In the genomic region with DNA sequence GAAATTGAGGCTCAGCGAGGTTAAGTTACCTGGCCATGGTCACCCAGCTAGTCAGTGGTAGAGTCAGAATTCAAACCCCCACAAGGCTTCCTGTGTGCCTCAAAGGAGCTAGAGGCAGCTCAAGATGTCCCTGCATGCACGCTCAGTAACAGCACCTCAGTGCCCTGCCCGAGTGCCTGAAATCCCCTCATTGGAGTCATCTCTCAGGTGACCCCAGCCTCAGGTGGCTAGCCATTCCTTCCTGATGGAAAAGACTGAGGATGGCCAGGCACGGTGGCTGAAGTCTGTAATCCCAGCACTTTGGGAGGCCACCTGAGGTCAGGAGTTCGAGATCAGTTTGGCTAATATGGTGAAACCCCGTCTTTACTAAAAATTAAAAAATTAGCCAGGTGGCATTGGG, we compare ENCODE assay signal across 16 cellular contexts. TPM values are rescaled to one million over a fixed set of nuclear protein-coding genes. Genes with fewer than 3 reads are reported as not detected.
DNase-seq lines count a peak whose midpoint lies in the region; ATAC-seq, FAIRE-seq and TF ChIP-seq lines count a peak whose summit lies in the region.
"Had no signal": no experiment of that assay in that cellular context is flagged by ENCODE, and none has a peak within 500 bp of the region (broad histone marks: within the 10 kb centered on the region; RNA-seq: fewer than 3 reads in every experiment).

No MANE protein-coding gene starts in this region.

- in situ Hi-C loops in GM13976 (cut with MboI; ENCODE audit: low sequenced_read_pairs, unreplicated experiment), result no loop called here

- H3K27me3 ChIP-seq in astrocyte (ENCODE audit: insufficient read depth, low read length) (no peaks in the 10 kb centered on the region), right lobe of liver (no peaks in the 10 kb centered on the region), spleen (replicated peaks in 1 of 7) (no peaks in the 10 kb centered on the region)
- H3K27me3 ChIP-seq in naive thymus-derived CD4-positive, alpha-beta T cell (ENCODE audit: control insufficient read depth in 2 of 2, insufficient read depth in 2 of 2, low read length in 2 of 2), result no peaks in the 10 kb centered on the region

- H3K9me3 ChIP-seq in astrocyte (ENCODE audit: insufficient read depth, low read depth, low read length) (no peaks in the 10 kb centered on the region), right lobe of liver (no peaks in the 10 kb centered on the region), spleen (no peaks in the 10 kb centered on the region)
- H3K9me3 ChIP-seq in naive thymus-derived CD4-positive, alpha-beta T cell (ENCODE audit: control insufficient read depth in 2 of 3, low read length in 3 of 3), result no peaks in the 10 kb centered on the region
- H3K9me3 ChIP-seq: thoracic aorta had no signal

- ATAC-seq in right lobe of liver, result no peak
- ATAC-seq in GM18505 (IDR thresholded peaks at IDR 0.05; ENCODE audit: unreplicated experiment), result no peak
- ATAC-seq in naive thymus-derived CD4-positive, alpha-beta T cell, result no peak

- H3K27me3 Mint-ChIP-seq in astrocyte (ENCODE audit: low read depth, unreplicated experiment), result no peaks in the 10 kb centered on the region
- no peaks in the 10 kb centered on the region for H3K27me3 Mint-ChIP-seq in naive thymus-derived CD4-positive, alpha-beta T cell
- H3K27me3 Mint-ChIP-seq: activated naive CD4-positive, alpha-beta T cell treated with anti-CD3 and anti-CD28 coated beads, Interleukin-2, amount 50 U/mL, for 24 hours had no signal

- no peaks in the 10 kb centered on the region for H3K36me3 Mint-ChIP-seq in astrocyte (ENCODE audit: low read depth, unreplicated experiment)
- no peaks in the 10 kb centered on the region for H3K36me3 Mint-ChIP-seq in naive thymus-derived CD4-positive, alpha-beta T cell
- H3K36me3 Mint-ChIP-seq: activated naive CD4-positive, alpha-beta T cell treated with anti-CD3 and anti-CD28 coated beads, Interleukin-2, amount 50 U/mL, for 24 hours had no signal

- H3K79me2 ChIP-seq in astrocyte (ENCODE audit: insufficient read depth, low read length), result no peaks in the 10 kb centered on the region

- CTCF ChIA-PET in naive thymus-derived CD4-positive, alpha-beta T cell (lab: Charles Lee), result no interaction called here

- POLR2A ChIA-PET in naive thymus-derived CD4-positive, alpha-beta T cell (lab: Charles Lee), result no interaction called here

- H3K27ac Mint-ChIP-seq in astrocyte (ENCODE audit: unreplicated experiment), result peak overlapping the region; percentile 84
- no peak overlapping the region for H3K27ac Mint-ChIP-seq in naive thymus-derived CD4-positive, alpha-beta T cell
- H3K27ac Mint-ChIP-seq: activated B cell treated with CpG ODN at 0.5 μM for 24 hours; activated naive CD4-positive, alpha-beta T cell treated with anti-CD3 and anti-CD28 coated beads, Interleukin-2, amount 50 U/mL, for 24 hours had no signal

- peak overlapping the region; percentile 90 for H3K9ac ChIP-seq in astrocyte (ENCODE audit: low read length)

- H2AFZ ChIP-seq in astrocyte (ENCODE audit: low read depth, low read length), result no peak overlapping the region

- no peaks in the 10 kb centered on the region for H4K20me1 ChIP-seq in astrocyte (ENCODE audit: insufficient read depth, low read length)

- H3K27ac ChIP-seq in astrocyte (ENCODE audit: low read depth, low read length), result peak overlapping the region; percentile 100
- peak overlapping the region in 2 of 3 donors; percentile 47 to 73 for H3K27ac ChIP-seq in right lobe of liver
- peak overlapping the region; percentile 22 to 78 (median 72) for H3K27ac ChIP-seq in spleen
- no peak overlapping the region for H3K27ac ChIP-seq in naive thymus-derived CD4-positive, alpha-beta T cell (ENCODE audit: low read depth, low read length)

- H3K4me1 Mint-ChIP-seq in astrocyte (ENCODE audit: low read depth, unreplicated experiment), result peaks cover 64% of the 10 kb centered on the region
- peaks cover 8 to 48% (median 10%) of the 10 kb centered on the region in 7 donors for H3K4me1 Mint-ChIP-seq in naive thymus-derived CD4-positive, alpha-beta T cell
- H3K4me1 Mint-ChIP-seq: activated B cell treated with CpG ODN at 0.5 μM for 24 hours had no signal

- H3K4me1 ChIP-seq in astrocyte (ENCODE audit: insufficient read depth, low read length) (peaks cover 81% of the 10 kb centered on the region), right lobe of liver (peaks cover 0 to 5% (median 1%) of the 10 kb centered on the region in 4 donors), spleen (peaks cover 19 to 79% (median 47%) of the 10 kb centered on the region in 6 donors)
- H3K4me1 ChIP-seq in naive thymus-derived CD4-positive, alpha-beta T cell (ENCODE audit: control insufficient read depth in 2 of 2, insufficient read depth in 2 of 2, low read length in 2 of 2), result no peaks in the 10 kb centered on the region

- intact Hi-C loops in right lobe of liver (cut with DNase I) (no loop called here), spleen (cut with DNase I; ENCODE audit: low total_unique reads) (no loop called here)
- intact Hi-C loops in naive thymus-derived CD4-positive, alpha-beta T cell (cut with micrococcal nuclease), result no loop called here

- no peak overlapping the region for H3K4me2 ChIP-seq in astrocyte (ENCODE audit: low read length)

- H3K9me3 Mint-ChIP-seq in astrocyte (ENCODE audit: unreplicated experiment), result no peaks in the 10 kb centered on the region
- H3K9me3 Mint-ChIP-seq in naive thymus-derived CD4-positive, alpha-beta T cell, result peaks cover 0 to 1% (median 0%) of the 10 kb centered on the region in 11 donors
- H3K9me3 Mint-ChIP-seq: activated B cell treated with CpG ODN at 0.5 μM for 24 hours; activated naive CD4-positive, alpha-beta T cell treated with anti-CD3 and anti-CD28 coated beads, Interleukin-2, amount 50 U/mL, for 24 hours had no signal

- TF ChIP-seq POLR2A in right lobe of liver (IDR thresholded peaks at IDR 0.05), result no peak
- no peak for TF ChIP-seq POLR2A in spleen (IDR thresholded peaks at IDR 0.05)
- TF ChIP-seq POLR2A in GM18505 (IDR thresholded peaks at IDR 0.05; ENCODE audit: borderline replicate concordance, extremely low read depth, insufficient read depth, insufficient read length), result no peak

- no CpG with 5 or more reads among the region's 6 CpGs for WGBS in right lobe of liver (ENCODE audit: insufficient coverage, low coverage, low lambda C conversion rate, missing lambda C conversion rate)
- WGBS in spleen, 5 donors, result 80 to 96% (median 94%) methylated on average over 6 of the region's 6 CpGs

- no peak for TF ChIP-seq CTCF in GM13976 (IDR thresholded peaks at IDR 0.05; ENCODE audit: borderline replicate concordance, control extremely low read depth, extremely low read depth, insufficient read depth, missing control alignments)
- TF ChIP-seq CTCF in astrocyte (IDR thresholded peaks at IDR 0.05; ENCODE audit: insufficient read depth, low read depth, low read length), result no peak
- TF ChIP-seq CTCF in right lobe of liver (IDR thresholded peaks at IDR 0.05), result no peak
- TF ChIP-seq CTCF in spleen (IDR thresholded peaks at IDR 0.05 in 8 of 11, conservative IDR thresholded peaks at IDR 0.05 in 3 of 11), result no peak

- DNase-seq in GM13976 (ENCODE audit: low spot score) (peak; percentile 11), astrocyte (ENCODE audit: low read depth) (no peak), right lobe of liver (peak in 1 of 3 donors; percentile 35), spleen (peak; percentile 16)
- DNase-seq in stimulated activated CD4-positive, alpha-beta T cell treated with anti-CD3 and anti-CD28 coated beads, Interleukin-4, amount 100 ng/mL, for 1 hour, result no peak
- DNase-seq in effector CD4-positive, alpha-beta T cell, result no peak
- DNase-seq in naive thymus-derived CD4-positive, alpha-beta T cell, result no peak
- DNase-seq: activated B cell treated with CpG ODN at 0.5 μM for 24 hours; activated CD8-positive, alpha-beta memory T cell treated with anti-CD3 and anti-CD28 coated beads, Interleukin-2, amount 50 U/mL, for 48 hours; DMS79 treated with DMSO at 0.1 percent for 48 hours had no signal

- H3K4me3 ChIP-seq in astrocyte (ENCODE audit: insufficient read depth, low read depth, low read length) (no peak overlapping the region), right lobe of liver (no peak overlapping the region), spleen (no peak overlapping the region)
- H3K4me3 ChIP-seq in naive thymus-derived CD4-positive, alpha-beta T cell (ENCODE audit: low read length), result no peak overlapping the region
- H3K4me3 ChIP-seq: thoracic aorta had no signal

- FAIRE-seq in astrocyte (lab: Jason Lieb, UNC), result no peak

- H3K4me3 Mint-ChIP-seq in astrocyte (ENCODE audit: unreplicated experiment), result no peak overlapping the region
- no peak overlapping the region for H3K4me3 Mint-ChIP-seq in naive thymus-derived CD4-positive, alpha-beta T cell
- H3K4me3 Mint-ChIP-seq: activated B cell treated with CpG ODN at 0.5 μM for 24 hours; activated naive CD4-positive, alpha-beta T cell treated with anti-CD3 and anti-CD28 coated beads, Interleukin-2, amount 50 U/mL, for 24 hours had no signal

- H3K36me3 ChIP-seq in astrocyte (ENCODE audit: insufficient read depth, low read length) (no peaks in the 10 kb centered on the region), right lobe of liver (no peaks in the 10 kb centered on the region), spleen (no peaks in the 10 kb centered on the region)
- H3K36me3 ChIP-seq in naive thymus-derived CD4-positive, alpha-beta T cell (ENCODE audit: control insufficient read depth in 2 of 3, insufficient read depth in 3 of 3, low read length in 3 of 3), result no peaks in the 10 kb centered on the region
- H3K36me3 ChIP-seq: thoracic aorta had no signal

RNA-seq across cellular contexts. Expression of gene LIF, which starts 36.9 kb away (rescaled TPM):
- total RNA-seq in astrocyte (63.3 and 100 TPM in 2 replicates), right lobe of liver (1 to 10 TPM in 3 of 6 experiments, under 1 TPM in 1, not detected in 2; 0.15 to 2.0 (median 1.6) TPM), spleen (1 to 10 TPM in 3 of 7 donors, under 1 TPM in 2, not detected in 2; 0.32 to 3.2 (median 2.3) TPM)
- polyA plus RNA-seq in spleen, result under 1 TPM; 0.21 to 0.77 (median 0.24) TPM
- 100 to 1,000 TPM in 1 of 5 experiments, under 1 TPM in 2, not detected in 2; 0.64 to 260 (median 0.98) TPM for total RNA-seq in naive thymus-derived CD4-positive, alpha-beta T cell
- not detected for polyA plus RNA-seq in naive thymus-derived CD4-positive, alpha-beta T cell

RNA-seq across cellular contexts. Expression of gene OSM, which starts 57.0 kb away (rescaled TPM):
- total RNA-seq in astrocyte, result not detected in 2 replicates
- under 1 TPM in 4 of 6 experiments, not detected in 2; 0.10 to 0.75 (median 0.19) TPM for total RNA-seq in right lobe of liver
- 10 to 100 TPM in 2 of 7 donors, 1 to 10 TPM in 5; 2.1 to 16.8 (median 4.5) TPM for total RNA-seq in spleen
- 1 to 10 TPM; 1.2 to 2.1 (median 1.7) TPM for polyA plus RNA-seq in spleen
- 100 to 1,000 TPM in 1 of 5 experiments, 10 to 100 TPM in 2, 1 to 10 TPM in 1, under 1 TPM in 1; 0.49 to 158 (median 46.0) TPM for total RNA-seq in naive thymus-derived CD4-positive, alpha-beta T cell
- 1 to 10 TPM; 2.0 to 6.3 TPM for polyA plus RNA-seq in naive thymus-derived CD4-positive, alpha-beta T cell
- total RNA-seq: glomerular endothelial cell, HT1080 had no signal
- polyA plus RNA-seq: BJ had no signal

Comparison
In these comparisons a context has a peak if more than half of its experiments do, and no peak if none do; other contexts are left out.
1. DNase-seq: peak in GM13976 (single experiment) and spleen (single experiment); none in astrocyte (single experiment), stimulated activated CD4-positive, alpha-beta T cell treated with anti-CD3 and anti-CD28 coated beads, Interleukin-4, amount 100 ng/mL, for 1 hour (single experiment), effector CD4-positive, alpha-beta T cell (single experiment) and naive thymus-derived CD4-positive, alpha-beta T cell (0 of 9).